ENCODE assay signal across 8 cellular contexts in the genomic region with DNA sequence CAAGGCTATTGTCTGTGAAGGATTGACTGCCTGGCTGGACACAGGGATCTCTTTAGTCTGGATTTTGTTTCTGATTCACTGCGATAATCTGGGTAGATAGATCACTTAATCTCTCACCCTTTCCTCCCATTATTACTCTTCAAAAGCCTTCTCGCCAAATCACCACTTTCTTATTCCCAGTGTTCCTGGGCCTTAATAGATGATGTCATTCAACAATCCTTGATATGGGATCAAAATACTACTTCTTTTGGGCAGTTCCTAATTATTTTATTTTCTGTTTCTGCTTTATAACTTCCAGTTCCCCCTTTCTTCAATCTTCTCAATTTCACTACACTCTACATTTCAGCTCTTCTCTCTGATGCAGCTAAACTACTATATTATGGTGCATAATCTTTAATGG. TPM values are rescaled to one million over a fixed set of nuclear protein-coding genes. Genes with fewer than 3 reads are reported as not detected.
"Had no signal": no experiment of that assay in that cellular context is flagged by ENCODE, and none has a peak within 500 bp of the region (broad histone marks: within the 10 kb centered on the region; RNA-seq: fewer than 3 reads in every experiment).

No MANE protein-coding gene starts in this region.

- H3K4me3 ChIP-seq: GM23248, HAP-1 had no signal

- H3K4me1 ChIP-seq: HAP-1 had no signal

- H2AFZ ChIP-seq: GM23248 had no signal

- H3K9me3 ChIP-seq: HAP-1 had no signal

- H3K36me3 ChIP-seq: HAP-1 had no signal

- H3K27ac ChIP-seq: GM23248, HL-60, KMS-11 had no signal

- FAIRE-seq: H1 had no signal

- H3K4me2 ChIP-seq: KMS-11 had no signal

- DNase-seq: GM23248, H7, IMR-90 had no signal

- ATAC-seq: HCT116 had no signal

- H3K9ac ChIP-seq: GM23248, KMS-11 had no signal

RNA-seq across cellular contexts. Expression of a gene that starts 6.8 kb away (rescaled TPM):
- total RNA-seq: GM23248, H1, IMR-90 had no signal
- polyA plus RNA-seq: GM23248 had no signal
